In genomic region chr3:139561959-139562676, GRCh38 we compare ENCODE assay signal across 8 cellular contexts. TPM values are rescaled to one million over a fixed set of nuclear protein-coding genes. Genes with fewer than 3 reads are reported as not detected.
DNase-seq lines count a peak whose midpoint lies in the region; ATAC-seq and TF ChIP-seq lines count a peak whose summit lies in the region.

No MANE protein-coding gene starts in this region.

- no peak overlapping the region for H3K27ac ChIP-seq in coronary artery

- no peak overlapping the region for H3K4me3 ChIP-seq in coronary artery

- H3K27ac Mint-ChIP-seq in activated T-helper 17 cell treated with anti-CD3 and anti-CD28 coated beads, Interleukin-2, amount 50 U/mL, for 72 hours = no peak overlapping the region

- TF ChIP-seq CTCF in coronary artery (IDR thresholded peaks at IDR 0.05) = peak; percentile 45

- H3K27me3 Mint-ChIP-seq in activated T-helper 17 cell treated with anti-CD3 and anti-CD28 coated beads, Interleukin-2, amount 50 U/mL, for 72 hours = no peaks in the 10 kb centered on the region

- H3K36me3 Mint-ChIP-seq in activated T-helper 17 cell treated with anti-CD3 and anti-CD28 coated beads, Interleukin-2, amount 50 U/mL, for 72 hours (ENCODE audit: low read depth) = no peaks in the 10 kb centered on the region

- H3K9me3 Mint-ChIP-seq in activated T-helper 17 cell treated with anti-CD3 and anti-CD28 coated beads, Interleukin-2, amount 50 U/mL, for 72 hours = no peaks in the 10 kb centered on the region

- ATAC-seq in activated T-helper 17 cell treated with anti-CD3 and anti-CD28 coated beads, Interleukin-2, amount 50 U/mL, for 72 hours (replicated peaks) = no peak

- DNase-seq in SIG-M5 treated with dmso at 0.1 percent for 504 hours (lab: John Stamatoyannopoulos, UW; ENCODE audit: unreplicated experiment) (peak; percentile 18), SIG-M5 (lab: John Stamatoyannopoulos, UW) (no peak), NCI-H2196 (lab: John Stamatoyannopoulos, UW; ENCODE audit: unreplicated experiment) (peak; percentile 72), coronary artery (ENCODE audit: low spot score) (no peak), midbrain (lab: John Stamatoyannopoulos, UW) (peak; percentile 38), T-helper 9 cell (no peak)
- no peak for DNase-seq in effector CD8-positive, alpha-beta T cell (lab: John Stamatoyannopoulos, UW)

- no peaks in the 10 kb centered on the region for H3K4me1 Mint-ChIP-seq in activated T-helper 17 cell treated with anti-CD3 and anti-CD28 coated beads, Interleukin-2, amount 50 U/mL, for 72 hours

- H3K4me3 Mint-ChIP-seq in activated T-helper 17 cell treated with anti-CD3 and anti-CD28 coated beads, Interleukin-2, amount 50 U/mL, for 72 hours = no peak overlapping the region

RNA-seq across cellular contexts. Expression of gene RBP1, which starts 22.6 kb away (rescaled TPM):
- not detected for total RNA-seq in activated T-helper 17 cell treated with anti-CD3 and anti-CD28 coated beads, Interleukin-2, amount 50 U/mL, for 72 hours

Comparison
In these comparisons a context has a peak if more than half of its experiments do, and no peak if none do; other contexts are left out.
1. DNase-seq: peak in SIG-M5 treated with dmso at 0.1 percent for 504 hours (single experiment), NCI-H2196 (single experiment) and midbrain (single experiment); none in SIG-M5 (single experiment), coronary artery (single experiment), effector CD8-positive, alpha-beta T cell (single experiment) and T-helper 9 cell (single experiment).